1 cellular context compared by ENCODE assay signal in the genomic region with DNA sequence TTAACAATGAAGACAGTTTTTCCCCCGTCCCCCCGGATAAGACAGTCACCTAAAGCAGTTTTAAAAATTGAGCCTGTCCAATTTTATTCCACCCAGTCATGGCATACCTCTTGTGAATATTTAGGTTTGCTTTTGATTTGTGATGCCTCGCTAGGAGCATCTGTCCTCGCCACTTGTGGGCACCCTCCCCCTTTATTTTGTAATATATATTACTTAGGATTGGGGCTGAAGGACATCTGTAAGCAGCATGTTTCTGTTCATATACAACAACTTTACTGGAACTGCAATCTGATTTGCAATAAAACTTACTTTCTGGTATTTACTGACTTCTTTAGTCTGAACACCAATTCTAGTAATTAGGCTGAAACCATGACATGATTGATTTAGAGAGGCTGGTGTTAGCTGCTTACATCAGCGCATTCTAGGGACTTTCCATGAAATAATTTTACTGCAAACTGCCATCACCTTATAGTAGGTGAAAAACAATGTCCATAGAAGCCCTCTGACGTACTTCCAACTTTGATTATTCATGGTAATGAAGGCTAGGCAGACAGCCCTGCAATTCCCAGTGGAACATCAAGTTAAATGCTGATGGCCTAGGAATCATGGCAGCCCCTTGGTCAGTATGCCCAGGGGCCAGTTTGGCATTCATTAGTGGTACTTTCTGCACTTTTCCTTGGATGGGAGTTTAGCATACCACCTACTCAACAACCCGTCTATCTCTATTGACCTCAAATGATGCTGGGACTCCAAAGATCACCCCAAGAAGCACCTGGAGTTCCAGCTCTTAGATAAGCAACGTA.
A peak's percentile ranks its signal among the peaks of the same experiment; 100 is the strongest.
TF ChIP-seq lines count a peak whose summit lies in the region.

No MANE protein-coding gene starts in this region.

TF ChIP-seq in GM12878, 131 proteins besides CTCF, POLR2A, EP300 and RAD21 (continued from another document):
- TF ChIP-seq, protein P1, sequence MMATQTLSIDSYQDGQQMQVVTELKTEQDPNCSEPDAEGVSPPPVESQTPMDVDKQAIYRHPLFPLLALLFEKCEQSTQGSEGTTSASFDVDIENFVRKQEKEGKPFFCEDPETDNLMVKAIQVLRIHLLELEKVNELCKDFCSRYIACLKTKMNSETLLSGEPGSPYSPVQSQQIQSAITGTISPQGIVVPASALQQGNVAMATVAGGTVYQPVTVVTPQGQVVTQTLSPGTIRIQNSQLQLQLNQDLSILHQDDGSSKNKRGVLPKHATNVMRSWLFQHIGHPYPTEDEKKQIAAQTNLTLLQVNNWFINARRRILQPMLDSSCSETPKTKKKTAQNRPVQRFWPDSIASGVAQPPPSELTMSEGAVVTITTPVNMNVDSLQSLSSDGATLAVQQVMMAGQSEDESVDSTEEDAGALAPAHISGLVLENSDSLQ (IDR thresholded peaks at IDR 0.05): peak; percentile 65
- TF ChIP-seq RELA (IDR thresholded peaks at IDR 0.05; ENCODE audit: borderline replicate concordance, partially characterized antibody) (peak; percentile 65), TCF12 (IDR thresholded peaks at IDR 0.05; ENCODE audit: low read depth, low read length) (no peak), BCL11A (IDR thresholded peaks at IDR 0.05; ENCODE audit: low read depth, low read length) (peak; percentile 72; the same call in 1 of the 2 replicates), CREB1 (IDR thresholded peaks at IDR 0.05; ENCODE audit: low read depth) (peak; percentile 49; the same call in 1 of the 2 replicates), YY1 (IDR thresholded peaks at IDR 0.05; ENCODE audit: low read depth, low read length) (no peak), IKZF1 (conservative IDR thresholded peaks at IDR 0.05) (peak; percentile 50), JUNB (IDR thresholded peaks at IDR 0.05) (peak; percentile 73), POU2F2 (IDR thresholded peaks at IDR 0.05; ENCODE audit: borderline replicate concordance, low read depth, low read length) (peak; percentile 23; the same call in 1 of the 3 replicates), ATF7 (IDR thresholded peaks at IDR 0.05; ENCODE audit: low read depth) (peak; percentile 77), IKZF2 (IDR thresholded peaks at IDR 0.05) (peak; percentile 15 to 27; a peak in 2 of 4 replicates), SP1 (IDR thresholded peaks at IDR 0.05; ENCODE audit: low read depth, low read length) (no peak), BRCA1 (IDR thresholded peaks at IDR 0.05; ENCODE audit: low read depth, low read length) (no peak), FOS (IDR thresholded peaks at IDR 0.05; ENCODE audit: borderline replicate concordance, extremely low read depth, insufficient read length) (no peak), CREM (IDR thresholded peaks at IDR 0.05; ENCODE audit: low read depth) (peak; percentile 60), MEF2A (IDR thresholded peaks at IDR 0.05; ENCODE audit: insufficient read depth, low read depth, low read length) (no peak), KDM1A (IDR thresholded peaks at IDR 0.05; ENCODE audit: borderline replicate concordance) (no peak)
- TF ChIP-seq, protein P2, sequence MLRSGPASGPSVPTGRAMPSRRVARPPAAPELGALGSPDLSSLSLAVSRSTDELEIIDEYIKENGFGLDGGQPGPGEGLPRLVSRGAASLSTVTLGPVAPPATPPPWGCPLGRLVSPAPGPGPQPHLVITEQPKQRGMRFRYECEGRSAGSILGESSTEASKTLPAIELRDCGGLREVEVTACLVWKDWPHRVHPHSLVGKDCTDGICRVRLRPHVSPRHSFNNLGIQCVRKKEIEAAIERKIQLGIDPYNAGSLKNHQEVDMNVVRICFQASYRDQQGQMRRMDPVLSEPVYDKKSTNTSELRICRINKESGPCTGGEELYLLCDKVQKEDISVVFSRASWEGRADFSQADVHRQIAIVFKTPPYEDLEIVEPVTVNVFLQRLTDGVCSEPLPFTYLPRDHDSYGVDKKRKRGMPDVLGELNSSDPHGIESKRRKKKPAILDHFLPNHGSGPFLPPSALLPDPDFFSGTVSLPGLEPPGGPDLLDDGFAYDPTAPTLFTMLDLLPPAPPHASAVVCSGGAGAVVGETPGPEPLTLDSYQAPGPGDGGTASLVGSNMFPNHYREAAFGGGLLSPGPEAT (IDR thresholded peaks at IDR 0.05; ENCODE audit: low read depth): peak; percentile 78
TF ChIP-seq in GM12878: peak in this region for 18.
